In the genomic region with DNA sequence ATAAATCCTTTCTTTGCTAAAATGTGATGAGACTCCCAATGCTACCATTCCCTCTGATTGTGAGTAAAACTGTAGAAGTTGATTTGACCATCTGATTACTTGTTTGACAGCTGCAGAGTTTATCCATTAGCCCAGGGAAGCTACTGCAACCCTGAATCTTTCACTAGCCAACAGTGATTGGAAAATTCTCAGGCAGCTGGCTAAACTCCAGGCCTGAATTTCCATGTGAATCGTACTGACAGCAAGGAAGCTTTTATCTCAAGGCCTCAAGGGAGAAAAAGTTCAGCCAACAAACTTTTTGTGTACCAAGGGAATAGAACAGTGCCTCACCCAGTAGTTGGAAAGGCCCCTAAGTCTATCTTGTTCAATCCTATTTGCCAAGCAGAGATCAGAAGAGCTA, we compare ENCODE assay signal across 12 cellular contexts.
"Had no signal": no experiment of that assay in that cellular context is flagged by ENCODE, and none has a peak within 500 bp of the region (broad histone marks: within the 10 kb centered on the region; RNA-seq: fewer than 3 reads in every experiment).

No MANE protein-coding gene starts in this region.

- DNase-seq: activated CD4-positive, alpha-beta T cell treated with anti-CD3 and anti-CD28 coated beads, Interleukin-2, amount 50 U/mL, for 1 hour; activated naive CD4-positive, alpha-beta T cell treated with anti-CD3 and anti-CD28 coated beads, Interleukin-2, amount 50 U/mL, for 16 hours; glutamatergic neuron; naive thymus-derived CD8-positive, alpha-beta T cell; psoas muscle; stimulated activated CD4-positive, alpha-beta T cell treated with anti-CD3 and anti-CD28 coated beads, Interleukin-4, amount 100 ng/mL, for 1 hour; stimulated activated CD8-positive, alpha-beta memory T cell treated with anti-CD3 and anti-CD28 coated beads, Interleukin-4, amount 100 ng/mL, for 48 hours; stomach had no signal

- H3K36me3 ChIP-seq: esophagus muscularis mucosa, stomach, thoracic aorta had no signal

- H3K27ac ChIP-seq: body of pancreas, dorsolateral prefrontal cortex, esophagus muscularis mucosa, psoas muscle, stomach, thoracic aorta had no signal

- H3K9me3 ChIP-seq: body of pancreas, psoas muscle, stomach, thoracic aorta had no signal

- H3K4me1 ChIP-seq: body of pancreas, esophagus muscularis mucosa, psoas muscle, stomach had no signal

- H3K4me3 ChIP-seq: body of pancreas, dorsolateral prefrontal cortex, esophagus muscularis mucosa, psoas muscle, stomach, thoracic aorta had no signal

- H3K27me3 ChIP-seq: body of pancreas, dorsolateral prefrontal cortex, esophagus muscularis mucosa, stomach had no signal
